In genomic region chr5:113075019-113075418, GRCh38 we compare ENCODE assay signal across 23 cellular contexts.
DNase-seq lines count a peak whose midpoint lies in the region; ATAC-seq and TF ChIP-seq lines count a peak whose summit lies in the region.
"Had no signal": no experiment of that assay in that cellular context is flagged by ENCODE, and none has a peak within 500 bp of the region (broad histone marks: within the 10 kb centered on the region; RNA-seq: fewer than 3 reads in every experiment).

No MANE protein-coding gene starts in this region.

- H3K4me2 ChIP-seq in mesenchymal stem cell (ENCODE audit: low read length, poor library complexity, severe bottlenecking): no peak overlapping the region
- H3K4me2 ChIP-seq: A549; BLaER1 treated with 17β-estradiol and CSF1 and Interleukin-3, amounts not matched to agents 10 nM and 100 nM had no signal

- H2BK12ac ChIP-seq in mesenchymal stem cell (ENCODE audit: low read length in 2 of 2): no peak overlapping the region

- H2BK120ac ChIP-seq in mesenchymal stem cell (ENCODE audit: low read depth, low read length): no peak overlapping the region

- in situ Hi-C loops in GM13976 (cut with MboI; ENCODE audit: low sequenced_read_pairs, unreplicated experiment): no loop called here

- intact Hi-C loops in posterior vena cava (cut with DNase I): no loop called here
- intact Hi-C loops in esophagus squamous epithelium (cut with DNase I): no loop called here

- H3K27ac Mint-ChIP-seq in stimulated activated naive CD8-positive, alpha-beta T cell treated with anti-CD3 and anti-CD28 coated beads, Interleukin-15, amount 100 ng/mL, for 72 hours: no peak overlapping the region
- H3K27ac Mint-ChIP-seq: CD14-positive monocyte; CD4-positive, alpha-beta T cell had no signal

- no peak overlapping the region for H3K4me3 Mint-ChIP-seq in stimulated activated naive CD8-positive, alpha-beta T cell treated with anti-CD3 and anti-CD28 coated beads, Interleukin-15, amount 100 ng/mL, for 72 hours
- H3K4me3 Mint-ChIP-seq: CD14-positive monocyte; CD4-positive, alpha-beta T cell; CD8-positive, alpha-beta memory T cell had no signal

- no peak overlapping the region for H3K18ac ChIP-seq in mesenchymal stem cell (ENCODE audit: low read depth in 1 of 2, low read length in 2 of 2)

- H3K9ac ChIP-seq in mesenchymal stem cell (ENCODE audit: low read length): no peak overlapping the region
- H3K9ac ChIP-seq: BLaER1 treated with 17β-estradiol and CSF1 and Interleukin-3, amounts not matched to agents 10 nM and 100 nM had no signal

- no peak for DNase-seq in stimulated activated naive CD8-positive, alpha-beta T cell treated with anti-CD3 and anti-CD28 coated beads, Interleukin-15, amount 100 ng/mL, for 72 hours
- no peak for DNase-seq in stimulated activated naive CD8-positive, alpha-beta T cell treated with anti-CD3 and anti-CD28 coated beads, Interleukin-15, Interleukin-2, amounts not matched to agents 100 U/mL and 50 U/mL, for 24 hours
- DNase-seq in mesenchymal stem cell (no peak), posterior vena cava (ENCODE audit: low spot score) (peak; percentile 77), esophagus squamous epithelium (lab: John Stamatoyannopoulos, UW) (no peak), GM13976 (ENCODE audit: low spot score) (no peak), hippocampal formation (lab: John Stamatoyannopoulos, UW) (no peak)
- DNase-seq: 8988T; ACHN; AML-193; BE2C; CD4-positive, alpha-beta T cell; CD8-positive, alpha-beta memory T cell; DMS 273 treated with DMSO at 0.1 percent for 48 hours; DMS79; EL; GDM1; GOT3; HCEC 1CT had no signal

- WGBS in mesenchymal stem cell: 97% methylated on average over 21 of the region's 21 CpGs
- 97 to 100% methylated on average over 6 to 10 of the region's 21 CpGs for WGBS in esophagus squamous epithelium, 2 donors

- peaks cover 14 to 31% of the 10 kb centered on the region in 2 experiments for H3K36me3 ChIP-seq in mesenchymal stem cell (ENCODE audit: control insufficient read depth in 1 of 2, insufficient read depth in 2 of 2, low read depth in 1 of 2, low read length in 2 of 2)
- H3K36me3 ChIP-seq in esophagus squamous epithelium: peaks cover 0 to 78% (median 8%) of the 10 kb centered on the region in 3 donors
- H3K36me3 ChIP-seq: BLaER1 treated with 17β-estradiol and CSF1 and Interleukin-3, amounts not matched to agents 10 nM and 100 nM had no signal

- TF ChIP-seq POLR2A in esophagus squamous epithelium (IDR thresholded peaks at IDR 0.05): no peak

- no peak overlapping the region for H3K27ac ChIP-seq in mesenchymal stem cell (ENCODE audit: low read length, poor library complexity, severe bottlenecking)
- H3K27ac ChIP-seq in esophagus squamous epithelium: no peak overlapping the region
- H3K27ac ChIP-seq: A549; BLaER1 treated with 17β-estradiol and CSF1 and Interleukin-3, amounts not matched to agents 10 nM and 100 nM had no signal

- H3K27me3 ChIP-seq in mesenchymal stem cell (ENCODE audit: control insufficient read depth in 1 of 2, insufficient read depth in 1 of 2, low read length in 2 of 2): no peaks in the 10 kb centered on the region
- no peaks in the 10 kb centered on the region for H3K27me3 ChIP-seq in esophagus squamous epithelium
- H3K27me3 ChIP-seq: BE2C; BLaER1 treated with 17β-estradiol and CSF1 and Interleukin-3, amounts not matched to agents 10 nM and 100 nM had no signal

- H2BK15ac ChIP-seq in mesenchymal stem cell (ENCODE audit: low read depth, poor library complexity, severe bottlenecking): no peak overlapping the region

- no peak for TF ChIP-seq CTCF in esophagus squamous epithelium (IDR thresholded peaks at IDR 0.05)
- TF ChIP-seq CTCF in GM13976 (IDR thresholded peaks at IDR 0.05; ENCODE audit: borderline replicate concordance, control extremely low read depth, extremely low read depth, insufficient read depth, missing control alignments): no peak

- H3K4me3 ChIP-seq in mesenchymal stem cell (ENCODE audit: insufficient read depth in 1 of 2, low read depth in 1 of 2, low read length in 2 of 2) (no peak overlapping the region), esophagus squamous epithelium (no peak overlapping the region)
- H3K4me3 ChIP-seq: A549; BLaER1 treated with 17β-estradiol and CSF1 and Interleukin-3, amounts not matched to agents 10 nM and 100 nM; GM12878 had no signal

- no peak overlapping the region for H2AK5ac ChIP-seq in mesenchymal stem cell (ENCODE audit: low read length, severe bottlenecking)

- H3K9me3 Mint-ChIP-seq in stimulated activated naive CD8-positive, alpha-beta T cell treated with anti-CD3 and anti-CD28 coated beads, Interleukin-15, amount 100 ng/mL, for 72 hours: peaks cover 20 to 30% of the 10 kb centered on the region in 2 donors

- ATAC-seq in stimulated activated naive CD8-positive, alpha-beta T cell treated with anti-CD3 and anti-CD28 coated beads, Interleukin-15, amount 100 ng/mL, for 72 hours: peak; percentile 50
- ATAC-seq in stimulated activated naive CD8-positive, alpha-beta T cell treated with anti-CD3 and anti-CD28 coated beads, Interleukin-15, Interleukin-2, amounts not matched to agents 100 U/mL and 50 U/mL, for 24 hours: no peak
- ATAC-seq: A549, GM12878 had no signal

- H2AFZ ChIP-seq in mesenchymal stem cell (ENCODE audit: low read depth, low read length): no peak overlapping the region

- no peak overlapping the region for H2BK5ac ChIP-seq in mesenchymal stem cell (ENCODE audit: low read depth, low read length, poor library complexity, severe bottlenecking)

- H4K91ac ChIP-seq in mesenchymal stem cell (ENCODE audit: low read length): no peak overlapping the region

- H3K23ac ChIP-seq in mesenchymal stem cell (ENCODE audit: low read length in 2 of 2): no peak overlapping the region

- peaks cover 28% of the 10 kb centered on the region for H3K4me1 Mint-ChIP-seq in stimulated activated naive CD8-positive, alpha-beta T cell treated with anti-CD3 and anti-CD28 coated beads, Interleukin-15, amount 100 ng/mL, for 72 hours
- H3K4me1 Mint-ChIP-seq: CD14-positive monocyte had no signal

- H3K4me1 ChIP-seq in mesenchymal stem cell (ENCODE audit: control insufficient read depth, insufficient read depth, low read depth, low read length) (no peaks in the 10 kb centered on the region), esophagus squamous epithelium (no peaks in the 10 kb centered on the region)
- H3K4me1 ChIP-seq: A549; BE2C; BLaER1 treated with 17β-estradiol and CSF1 and Interleukin-3, amounts not matched to agents 10 nM and 100 nM had no signal

- no peak overlapping the region for H3K14ac ChIP-seq in mesenchymal stem cell (ENCODE audit: low read length in 2 of 2)

- H3K4ac ChIP-seq in mesenchymal stem cell (ENCODE audit: low read depth in 1 of 2, low read length in 2 of 2): no peak overlapping the region

- no peaks in the 10 kb centered on the region for H3K79me1 ChIP-seq in mesenchymal stem cell (replicated peaks; ENCODE audit: low read length, poor library complexity, severe bottlenecking)

- H3K27me3 Mint-ChIP-seq in stimulated activated naive CD8-positive, alpha-beta T cell treated with anti-CD3 and anti-CD28 coated beads, Interleukin-15, amount 100 ng/mL, for 72 hours: no peaks in the 10 kb centered on the region
- H3K27me3 Mint-ChIP-seq: CD4-positive, alpha-beta T cell; CD8-positive, alpha-beta memory T cell had no signal

- H3K9me3 ChIP-seq in mesenchymal stem cell (ENCODE audit: control insufficient read depth, low read length) (no peaks in the 10 kb centered on the region), esophagus squamous epithelium (no peaks in the 10 kb centered on the region)
- H3K9me3 ChIP-seq: A549, BE2C had no signal

- peak overlapping the region; percentile 3 for H4K8ac ChIP-seq in mesenchymal stem cell (ENCODE audit: low read length)
